In genomic region chr17:19379306-19380075, GRCh38 we compare ENCODE assay signal across 2 cellular contexts.
TF ChIP-seq lines count a peak whose summit lies in the region.

No MANE protein-coding gene starts in this region.

TF ChIP-seq in SK-N-SH, 30 proteins besides CTCF, POLR2A, EP300 and RAD21:
- TF ChIP-seq CHD2 (IDR thresholded peaks at IDR 0.05; ENCODE audit: low read length, partially characterized antibody) (no peak), TEAD4 (IDR thresholded peaks at IDR 0.05; ENCODE audit: borderline replicate concordance, insufficient read depth) (no peak), NRF1 (IDR thresholded peaks at IDR 0.05; ENCODE audit: low read depth, low read length) (no peak), JUND (IDR thresholded peaks at IDR 0.05) (no peak), ZBTB33 (IDR thresholded peaks at IDR 0.05; ENCODE audit: borderline replicate concordance, low read depth) (no peak), FOSL2 (IDR thresholded peaks at IDR 0.05; ENCODE audit: borderline replicate concordance, low read depth) (no peak), RCOR1 (IDR thresholded peaks at IDR 0.05; ENCODE audit: low read length) (no peak), PBX3 (IDR thresholded peaks at IDR 0.05) (no peak), SIN3A (IDR thresholded peaks at IDR 0.05; ENCODE audit: borderline replicate concordance, low read depth, low read length) (no peak), FOXM1 (IDR thresholded peaks at IDR 0.05; ENCODE audit: low read depth) (no peak), MXI1 (IDR thresholded peaks at IDR 0.05; ENCODE audit: low read depth, low read length) (no peak), MAX (IDR thresholded peaks at IDR 0.05; ENCODE audit: low read depth) (no peak), POLR2AphosphoS5 (IDR thresholded peaks at IDR 0.05; ENCODE audit: low read depth, low read length) (no peak), SMC3 (IDR thresholded peaks at IDR 0.05; ENCODE audit: low read depth, low read length) (no peak)

TF ChIP-seq in SK-N-SH treated with all-trans-retinoic acid at 6 μM for 48 hours, 23 proteins besides CTCF, POLR2A, EP300 and RAD21 (continued from another document):
- TF ChIP-seq ZNF565 (CRISPR knock-in tag; conservative IDR thresholded peaks at IDR 0.05; ENCODE audit: low read depth) (no peak), TSHZ2 (CRISPR knock-in tag; IDR thresholded peaks at IDR 0.05) (no peak), TCF4 (CRISPR knock-in tag; IDR thresholded peaks at IDR 0.05; ENCODE audit: borderline replicate concordance) (no peak), ESRRG (CRISPR knock-in tag; IDR thresholded peaks at IDR 0.05) (no peak), ZNF8 (CRISPR knock-in tag; IDR thresholded peaks at IDR 0.05) (no peak), RARB (CRISPR knock-in tag; IDR thresholded peaks at IDR 0.05) (no peak), CREB5 (CRISPR knock-in tag; IDR thresholded peaks at IDR 0.05; ENCODE audit: low read depth) (no peak), CSRNP3 (CRISPR knock-in tag; IDR thresholded peaks at IDR 0.05) (no peak), ZFP30 (CRISPR knock-in tag; IDR thresholded peaks at IDR 0.05) (no peak), ARNTL (CRISPR knock-in tag; IDR thresholded peaks at IDR 0.05; ENCODE audit: borderline replicate concordance, low read depth) (no peak), OSR1 (CRISPR knock-in tag; IDR thresholded peaks at IDR 0.05) (no peak)
TF ChIP-seq in SK-N-SH treated with all-trans-retinoic acid at 6 μM for 48 hours: peak in this region for 0.
